Comparison of ENCODE assay signal across 7 cellular contexts in the genomic region with DNA sequence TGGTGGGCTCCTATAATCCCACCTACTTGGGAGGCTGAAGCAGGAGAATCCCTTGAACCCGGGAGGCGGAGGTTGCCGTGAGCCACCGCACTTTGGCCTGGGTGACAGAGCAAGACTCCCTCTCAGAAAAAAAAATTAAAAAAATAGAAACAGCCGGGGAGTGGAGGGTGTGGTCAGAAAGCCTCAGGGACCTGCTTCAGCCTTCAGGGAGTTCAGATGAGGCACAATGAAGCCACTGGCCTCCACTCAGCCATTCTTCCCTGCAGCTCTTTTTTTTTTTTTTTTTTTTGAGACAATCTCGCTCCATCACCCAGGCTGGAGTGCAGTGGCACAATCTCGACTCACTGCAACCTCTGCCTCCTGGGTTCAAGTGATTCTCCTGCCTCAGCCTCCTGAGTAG. TPM values are rescaled to one million over a fixed set of nuclear protein-coding genes. Genes with fewer than 3 reads are reported as not detected.
DNase-seq lines count a peak whose midpoint lies in the region; ATAC-seq and TF ChIP-seq lines count a peak whose summit lies in the region.
"Not testable (repeated sequence)": the region's sequence is repeated elsewhere in the genome, so short reads cannot be mapped to it uniquely, and the experiment has no call there.

No MANE protein-coding gene starts in this region.

- H3K27me3 ChIP-seq in hepatocyte, neutrophil, suprapubic skin: not testable (repeated sequence)

- H4K20me1 ChIP-seq in hepatocyte (ENCODE audit: insufficient read depth, poor library complexity, severe bottlenecking), result not testable (repeated sequence)

- TF ChIP-seq POLR2A in erythroblast (IDR thresholded peaks at IDR 0.05; ENCODE audit: low read length); suprapubic skin (IDR thresholded peaks at IDR 0.05): not testable (repeated sequence)

- peak; percentile 28 for DNase-seq in EH (ENCODE audit: low read depth)
- DNase-seq in RPMI7951 (ENCODE audit: low read depth), result peak; percentile 50
- not testable (repeated sequence) for DNase-seq in activated naive CD4-positive, alpha-beta T cell treated with anti-CD3 and anti-CD28 coated beads, Interleukin-2, amount 50 U/mL, for 72 hours (ENCODE audit: low spot score in 2 of 2); hepatocyte (ENCODE audit: low spot score); suprapubic skin (ENCODE audit: low spot score in 2 of 2)
- DNase-seq in erythroblast (lab: John Stamatoyannopoulos, UW), result peak; percentile 67 to 79

- 87% methylated on average over 7 of the region's 7 CpGs for WGBS in hepatocyte (ENCODE audit: low lambda C conversion rate, missing lambda C conversion rate)
- 78% methylated on average over 6 of the region's 7 CpGs for WGBS in suprapubic skin

- peaks cover 29% of the 10 kb centered on the region for H3K4me1 ChIP-seq in hepatocyte (ENCODE audit: insufficient read depth)
- H3K4me1 ChIP-seq in neutrophil (ENCODE audit: control insufficient read depth in 1 of 2, insufficient read depth in 1 of 2, low read depth in 1 of 2, low read length in 1 of 2), result peaks cover 43 to 48% of the 10 kb centered on the region in 2 experiments
- peaks cover 33% of the 10 kb centered on the region for H3K4me1 ChIP-seq in suprapubic skin

- ATAC-seq in activated naive CD4-positive, alpha-beta T cell treated with anti-CD3 and anti-CD28 coated beads, Interleukin-2, amount 50 U/mL, for 72 hours, result not testable (repeated sequence)

- peak overlapping the region; percentile 79 to 91 for H3K27ac Mint-ChIP-seq in activated naive CD4-positive, alpha-beta T cell treated with anti-CD3 and anti-CD28 coated beads, Interleukin-2, amount 50 U/mL, for 72 hours

- peaks cover 15% of the 10 kb centered on the region for H3K79me2 ChIP-seq in hepatocyte

- H2AFZ ChIP-seq in hepatocyte, result not testable (repeated sequence)

- H3K9me2 ChIP-seq in hepatocyte (replicated peaks; ENCODE audit: insufficient read depth), result not testable (repeated sequence)

- peak overlapping the region; percentile 4 for H3K4me2 ChIP-seq in hepatocyte

- H3K27ac ChIP-seq in hepatocyte (peak overlapping the region; percentile 82), neutrophil (peak overlapping the region; percentile 100), suprapubic skin (peak overlapping the region; percentile 78)

- TF ChIP-seq CTCF in hepatocyte (IDR thresholded peaks at IDR 0.05; ENCODE audit: poor library complexity); neutrophil (IDR thresholded peaks at IDR 0.05); suprapubic skin (IDR thresholded peaks at IDR 0.05): not testable (repeated sequence)

- H3K9me3 ChIP-seq in hepatocyte (ENCODE audit: low read depth); neutrophil; suprapubic skin: not testable (repeated sequence)

- TF ChIP-seq EP300 in suprapubic skin (IDR thresholded peaks at IDR 0.05), result not testable (repeated sequence)

- not testable (repeated sequence) for H3K4me3 ChIP-seq in hepatocyte, suprapubic skin
- peak overlapping the region; percentile 37 to 52 for H3K4me3 ChIP-seq in neutrophil (ENCODE audit: low read depth in 1 of 2, low read length in 1 of 2)

- not testable (repeated sequence) for H3K36me3 Mint-ChIP-seq in activated naive CD4-positive, alpha-beta T cell treated with anti-CD3 and anti-CD28 coated beads, Interleukin-2, amount 50 U/mL, for 72 hours

- H3K9me3 Mint-ChIP-seq in activated naive CD4-positive, alpha-beta T cell treated with anti-CD3 and anti-CD28 coated beads, Interleukin-2, amount 50 U/mL, for 72 hours, result not testable (repeated sequence)

- H3K36me3 ChIP-seq in hepatocyte (replicated peaks; ENCODE audit: insufficient read depth, low read depth), result not testable (repeated sequence)
- H3K36me3 ChIP-seq in neutrophil (peaks cover 13% of the 10 kb centered on the region), suprapubic skin (peaks cover 26% of the 10 kb centered on the region)

RNA-seq across cellular contexts. Expression of gene ST3GAL4, which starts 8.5 kb away (rescaled TPM):
- total RNA-seq in RPMI7951 (2014; rRNA removed; shearing (Covaris generic)), result 99.7 and 108 TPM in 2 replicates
- total RNA-seq in activated naive CD4-positive, alpha-beta T cell treated with anti-CD3 and anti-CD28 coated beads, Interleukin-2, amount 50 U/mL, for 72 hours, result 10 to 100 TPM in 1 of 2 donors, 1 to 10 TPM in 1; 7.2 to 10.5 TPM
- total RNA-seq in hepatocyte (25.2 and 31.5 TPM in 2 replicates), suprapubic skin (10 to 100 TPM; 23.6 to 30.9 (median 26.9) TPM)
- 31.0 and 33.5 TPM in 2 replicates for polyA plus RNA-seq in hepatocyte

RNA-seq across cellular contexts. Expression of gene DCPS, which starts 43.1 kb away (rescaled TPM):
- total RNA-seq in RPMI7951 (2014; rRNA removed; shearing (Covaris generic)), result 41.7 and 50.0 TPM in 2 replicates
- total RNA-seq in activated naive CD4-positive, alpha-beta T cell treated with anti-CD3 and anti-CD28 coated beads, Interleukin-2, amount 50 U/mL, for 72 hours, result 10 to 100 TPM; 28.1 to 40.2 TPM
- total RNA-seq in hepatocyte, result 6.5 and 6.9 TPM in 2 replicates
- polyA plus RNA-seq in hepatocyte, result 16.8 and 25.6 TPM in 2 replicates
- total RNA-seq in suprapubic skin, result 10 to 100 TPM; 15.4 to 19.1 (median 17.8) TPM
